Comparison of ENCODE assay signal across 9 cellular contexts in the genomic region with DNA sequence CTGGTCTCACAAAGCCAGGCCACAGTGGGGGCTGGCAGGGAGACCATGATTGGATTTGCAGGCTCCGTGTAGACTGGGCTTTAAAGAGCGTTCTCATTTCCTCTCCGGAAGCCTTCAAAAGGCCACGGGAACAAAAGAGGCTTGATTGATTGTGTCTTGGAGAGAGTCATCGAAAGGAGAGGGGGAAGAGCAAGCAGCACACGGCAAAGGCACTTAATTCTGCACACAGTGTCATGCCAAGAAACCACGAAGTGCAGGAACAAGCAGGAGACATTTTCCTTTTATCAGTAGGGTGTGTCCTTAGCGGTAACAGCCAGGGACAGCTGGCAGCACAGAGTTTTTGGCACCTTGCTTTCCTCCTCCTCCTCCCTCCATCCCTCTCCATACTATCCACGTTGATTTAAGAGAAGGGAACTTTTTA. TPM values are rescaled to one million over a fixed set of nuclear protein-coding genes. Genes with fewer than 3 reads are reported as not detected.
DNase-seq lines count a peak whose midpoint lies in the region; ATAC-seq and TF ChIP-seq lines count a peak whose summit lies in the region.
"Had no signal": no experiment of that assay in that cellular context is flagged by ENCODE, and none has a peak within 500 bp of the region (broad histone marks: within the 10 kb centered on the region; RNA-seq: fewer than 3 reads in every experiment).

No MANE protein-coding gene starts in this region.

- no peak overlapping the region for H3K4me3 Mint-ChIP-seq in activated CD8-positive, alpha-beta T cell treated with anti-CD3 and anti-CD28 coated beads for 36 hours

- H3K9me3 Mint-ChIP-seq in activated CD8-positive, alpha-beta T cell treated with anti-CD3 and anti-CD28 coated beads for 36 hours, result no peaks in the 10 kb centered on the region

- TF ChIP-seq CTCF in activated CD8-positive, alpha-beta T cell treated with anti-CD3 and anti-CD28 coated beads for 36 hours (IDR thresholded peaks at IDR 0.05), result no peak

- H3K4me1 Mint-ChIP-seq in activated CD8-positive, alpha-beta T cell treated with anti-CD3 and anti-CD28 coated beads for 36 hours (ENCODE audit: low read depth), result peaks cover 4% of the 10 kb centered on the region

- 29% methylated on average over 9 of the region's 9 CpGs for WGBS in HUES64
- 24 to 30% methylated on average over 8 to 9 of the region's 9 CpGs for WGBS in mesodermal cell (ENCODE audit: insufficient coverage in 2 of 2), 2 experiments

- H3K27ac Mint-ChIP-seq in activated CD8-positive, alpha-beta T cell treated with anti-CD3 and anti-CD28 coated beads for 36 hours, result no peak overlapping the region

- H3K4me1 ChIP-seq in HUES64 (ENCODE audit: insufficient read depth, low read length) (peaks cover 73% of the 10 kb centered on the region), mesodermal cell (ENCODE audit: control insufficient read depth, insufficient read depth, low read length, poor library complexity, severe bottlenecking) (peaks cover 71% of the 10 kb centered on the region)

- no peak overlapping the region for H3K9ac ChIP-seq in HUES64 (ENCODE audit: low read depth, low read length)

- CTCF ChIA-PET in activated CD8-positive, alpha-beta T cell treated with anti-CD3 and anti-CD28 coated beads for 36 hours (lab: Charles Lee), result no interaction called here

- H3K27ac ChIP-seq in HUES64 (ENCODE audit: low read depth, low read length), result peak overlapping the region; percentile 33; the same call in 1 of the 2 replicates
- peak overlapping the region; percentile 45 for H3K27ac ChIP-seq in mesodermal cell (ENCODE audit: low read depth, low read length, severe bottlenecking)

- H3K27me3 ChIP-seq in HUES64 (ENCODE audit: insufficient read depth, low read length), result no peaks in the 10 kb centered on the region

- peak; percentile 30 for ATAC-seq in activated CD8-positive, alpha-beta T cell treated with anti-CD3 and anti-CD28 coated beads for 36 hours
- no peak for ATAC-seq in HG03565 (IDR thresholded peaks at IDR 0.05; ENCODE audit: unreplicated experiment)
- no peak for ATAC-seq in HG02970 (IDR thresholded peaks at IDR 0.05; ENCODE audit: low FRiP score, unreplicated experiment)

- no peaks in the 10 kb centered on the region for H3K27me3 Mint-ChIP-seq in activated CD8-positive, alpha-beta T cell treated with anti-CD3 and anti-CD28 coated beads for 36 hours

- DNase-seq in DMS79 (lab: John Stamatoyannopoulos, UW) (peak; percentile 94), pons (ENCODE audit: low spot score) (no peak)
- no peak for DNase-seq in activated CD8-positive, alpha-beta T cell treated with anti-CD3 and anti-CD28 coated beads for 36 hours
- DNase-seq: left cardiac atrium had no signal

- no peaks in the 10 kb centered on the region for H3K36me3 ChIP-seq in HUES64 (ENCODE audit: insufficient read depth, low read length)
- peaks cover 11% of the 10 kb centered on the region for H3K36me3 ChIP-seq in mesodermal cell (ENCODE audit: control insufficient read depth, insufficient read depth, low read length)

- intact Hi-C loops in activated CD8-positive, alpha-beta T cell treated with anti-CD3 and anti-CD28 coated beads for 36 hours (cut with micrococcal nuclease), result no loop called here

- POLR2A ChIA-PET in activated CD8-positive, alpha-beta T cell treated with anti-CD3 and anti-CD28 coated beads for 36 hours (lab: Charles Lee), result no interaction called here

- no peaks in the 10 kb centered on the region for H3K36me3 Mint-ChIP-seq in activated CD8-positive, alpha-beta T cell treated with anti-CD3 and anti-CD28 coated beads for 36 hours (ENCODE audit: low read depth)

- H3K9me3 ChIP-seq in HUES64 (ENCODE audit: insufficient read depth, low read depth, low read length), result no peaks in the 10 kb centered on the region
- H3K9me3 ChIP-seq in mesodermal cell (ENCODE audit: control insufficient read depth, low read length), result no peaks in the 10 kb centered on the region

- no peak overlapping the region for H3K4me3 ChIP-seq in HUES64 (ENCODE audit: low read length)
- no peak overlapping the region for H3K4me3 ChIP-seq in mesodermal cell (ENCODE audit: extremely low read depth, insufficient read depth, low read length, poor library complexity, severe bottlenecking)

RNA-seq across cellular contexts. Expression of a gene that starts 47.7 kb away (rescaled TPM):
- 21.8 TPM for polyA plus RNA-seq in HUES64 (2013, experiment 1 of 2)
- 22.5 TPM for polyA plus RNA-seq in HUES64 (2013, experiment 2 of 2)
- not detected for total RNA-seq in activated CD8-positive, alpha-beta T cell treated with anti-CD3 and anti-CD28 coated beads for 36 hours
- 20.8 TPM for polyA plus RNA-seq in mesodermal cell (2013, experiment 1 of 2)
- 16.2 TPM for polyA plus RNA-seq in mesodermal cell (2013, experiment 2 of 2)
- total RNA-seq: pulmonary artery endothelial cell had no signal
